ENCODE assay signal across 19 cellular contexts in the genomic region with DNA sequence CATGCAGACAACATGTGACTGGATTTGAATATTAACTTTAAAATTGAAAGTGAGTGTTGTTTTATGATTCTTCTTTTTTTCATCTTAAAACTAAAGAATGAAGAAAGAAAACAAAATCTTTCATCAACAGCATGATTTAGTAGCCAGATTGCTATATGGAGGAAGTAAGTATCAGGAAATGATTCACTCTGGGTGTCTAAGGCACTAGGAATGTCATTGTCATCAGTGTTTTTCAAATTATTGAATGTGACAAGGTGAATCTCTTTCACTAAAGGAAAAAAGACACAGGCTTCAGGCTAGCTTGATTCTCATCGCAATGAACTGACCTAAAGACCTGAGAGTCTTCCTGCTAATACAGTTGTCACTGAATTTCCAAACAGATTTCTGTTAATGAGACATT.
DNase-seq lines count a peak whose midpoint lies in the region; TF ChIP-seq lines count a peak whose summit lies in the region.
"Had no signal": no experiment of that assay in that cellular context is flagged by ENCODE, and none has a peak within 500 bp of the region (broad histone marks: within the 10 kb centered on the region; RNA-seq: fewer than 3 reads in every experiment).

No MANE protein-coding gene starts in this region.

- H3K9me3 ChIP-seq in smooth muscle cell (replicated peaks; ENCODE audit: low read depth), result no peaks in the 10 kb centered on the region
- H3K9me3 ChIP-seq: ovary, SJCRH30, thoracic aorta had no signal

- no peaks in the 10 kb centered on the region for H3K79me2 ChIP-seq in smooth muscle cell (ENCODE audit: low read depth)

- no peak for TF ChIP-seq CTCF in epithelial cell of esophagus (IDR thresholded peaks at IDR 0.05; ENCODE audit: insufficient read depth, low read depth, low read length, missing control alignments)
- TF ChIP-seq CTCF in smooth muscle cell (IDR thresholded peaks at IDR 0.05; ENCODE audit: borderline replicate concordance, insufficient read depth, poor library complexity, severe bottlenecking), result no peak

- no peak overlapping the region for H3K9ac ChIP-seq in smooth muscle cell (ENCODE audit: low read depth)

- H3K27me3 ChIP-seq in smooth muscle cell (ENCODE audit: low read depth), result no peaks in the 10 kb centered on the region
- H3K27me3 ChIP-seq: ovary, SJCRH30 had no signal

- H3K4me2 ChIP-seq in smooth muscle cell, result no peak overlapping the region

- no peaks in the 10 kb centered on the region for H3K4me1 ChIP-seq in smooth muscle cell (ENCODE audit: low read depth)
- H3K4me1 ChIP-seq: SJCRH30 had no signal

- H4K20me1 ChIP-seq in smooth muscle cell (ENCODE audit: low read depth), result no peaks in the 10 kb centered on the region

- peak overlapping the region; percentile 27 for H3K27ac ChIP-seq in smooth muscle cell (ENCODE audit: low read depth)
- H3K27ac ChIP-seq: HL-60, ovary, SJCRH30, thoracic aorta had no signal

- WGBS in smooth muscle cell (ENCODE audit: low lambda C conversion rate), result 80% methylated on average over 1 of the region's 1 CpG

- no peak overlapping the region for H2AFZ ChIP-seq in smooth muscle cell (ENCODE audit: low read depth)

- DNase-seq in EL (peak; percentile 61), RKO (ENCODE audit: low spot score) (peak; percentile 51), epithelial cell of esophagus (ENCODE audit: low read depth) (peak; percentile 47), smooth muscle cell (lab: John Stamatoyannopoulos, UW; ENCODE audit: unreplicated experiment) (no peak), T-helper 2 cell (no peak), AML-193 (lab: John Stamatoyannopoulos, UW) (no peak)
- no peak for DNase-seq in stimulated activated CD4-positive, alpha-beta T cell treated with anti-CD3 and anti-CD28 coated beads, Interleukin-12 subunit alpha, Interleukin-12 subunit beta, amount 100 ng/mL, for 4 hours
- DNase-seq: activated CD4-positive, alpha-beta T cell treated with anti-CD3 and anti-CD28 coated beads for 36 hours; activated naive CD4-positive, alpha-beta T cell; aorta; C1 segment of cervical spinal cord; DMS79; NCI-H1436; NCI-H2227 treated with DMSO at 0.1 percent for 48 hours; ovary; SJCRH30; T1000 had no signal

- H3K4me3 ChIP-seq in epithelial cell of esophagus (ENCODE audit: low read length) (no peak overlapping the region), smooth muscle cell (no peak overlapping the region)
- H3K4me3 ChIP-seq: ovary, SJCRH30, thoracic aorta had no signal

- H3K36me3 ChIP-seq in smooth muscle cell (ENCODE audit: low read depth), result no peaks in the 10 kb centered on the region
- H3K36me3 ChIP-seq: ovary, SJCRH30, thoracic aorta had no signal

- H3F3A ChIP-seq in smooth muscle cell (ENCODE audit: low read depth), result peaks cover 3% of the 10 kb centered on the region

Comparison
In these comparisons a context has a peak if more than half of its experiments do, and no peak if none do; other contexts are left out.
1. DNase-seq: peak in EL (single experiment), RKO (single experiment) and epithelial cell of esophagus (single experiment); none in smooth muscle cell (single experiment), T-helper 2 cell (0 of 5), stimulated activated CD4-positive, alpha-beta T cell treated with anti-CD3 and anti-CD28 coated beads, Interleukin-12 subunit alpha, Interleukin-12 subunit beta, amount 100 ng/mL, for 4 hours (single experiment) and AML-193 (0 of 2).